Comparison of ENCODE assay signal across 1 cellular context in genomic region chr10:24720096-24720495, GRCh38.
TF ChIP-seq lines count a peak whose summit lies in the region.

No MANE protein-coding gene starts in this region.

TF ChIP-seq in H1, 55 proteins besides CTCF, POLR2A, EP300 and RAD21:
- TF ChIP-seq ATF2 (IDR thresholded peaks at IDR 0.05; ENCODE audit: low read length), result no peak
- no peak for TF ChIP-seq KDM1A (IDR thresholded peaks at IDR 0.05; ENCODE audit: borderline replicate concordance, low read length)
- peak; percentile 55 for TF ChIP-seq CHD7 (IDR thresholded peaks at IDR 0.05; ENCODE audit: insufficient replicate concordance, low read length)
- peak; percentile 75; the same call in 1 of the 2 replicates for TF ChIP-seq CEBPB (IDR thresholded peaks at IDR 0.05; ENCODE audit: low read depth, low read length)
